8 cellular contexts compared by ENCODE assay signal in the genomic region with DNA sequence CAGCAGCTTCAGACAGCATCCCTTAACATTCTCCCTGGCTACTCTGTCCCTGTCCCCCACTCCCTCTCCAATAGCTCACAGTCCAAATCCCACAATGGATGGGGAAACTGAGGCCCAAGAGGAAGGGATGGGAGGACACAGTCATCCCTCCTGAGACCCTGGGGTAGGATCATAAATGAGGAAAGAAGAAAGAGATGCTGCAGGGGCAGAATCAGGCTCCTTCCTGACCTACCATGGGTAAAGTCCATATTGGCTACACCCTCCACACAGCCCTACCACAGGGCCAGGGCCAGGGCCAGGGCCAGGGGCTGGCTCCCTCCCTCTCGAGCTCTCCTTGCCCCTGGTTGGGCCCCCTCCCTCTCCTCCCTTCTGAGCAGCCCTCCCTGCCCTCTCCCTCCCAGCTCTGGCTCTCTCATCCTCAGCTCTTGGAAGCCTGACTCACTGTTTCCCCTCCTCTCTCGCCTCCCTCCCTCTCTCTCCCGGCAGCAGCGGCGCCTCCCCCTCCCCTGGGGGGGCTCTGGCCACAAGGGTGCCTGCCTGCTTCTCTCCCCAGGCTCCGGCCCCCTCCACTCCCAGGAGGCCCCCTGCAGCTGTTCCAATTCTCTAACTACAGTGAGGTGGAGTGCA. TPM values are rescaled to one million over a fixed set of nuclear protein-coding genes. Genes with fewer than 3 reads are reported as not detected.
A peak's percentile ranks its signal among the peaks of the same experiment; 100 is the strongest.
DNase-seq lines count a peak whose midpoint lies in the region; ATAC-seq and TF ChIP-seq lines count a peak whose summit lies in the region.

No MANE protein-coding gene starts in this region.

- peak overlapping the region; percentile 53 for H3K4me2 ChIP-seq in trophoblast cell (ENCODE audit: low read length)

- H3K9ac ChIP-seq in trophoblast cell (ENCODE audit: low read length) = no peak overlapping the region

- peak overlapping the region; percentile 9 for H3K14ac ChIP-seq in trophoblast cell (ENCODE audit: low read length)

- H2BK12ac ChIP-seq in trophoblast cell (ENCODE audit: low read length) = peak overlapping the region; percentile 38

- peaks cover 74% of the 10 kb centered on the region for H3K79me2 ChIP-seq in trophoblast cell (ENCODE audit: control insufficient read depth, insufficient read depth, low read length, poor library complexity)

- H3K4ac ChIP-seq in trophoblast cell (ENCODE audit: low read depth, low read length) = peak overlapping the region; percentile 39

- POLR2A ChIA-PET in AG04450 (lab: Yijun Ruan, JAX) = interaction anchor here (0.6 to 1.1 kb wide), 4 partner anchors 23 to 313 kb away, joined by 3 to 8 read pairs (median 4); no protein-coding TSS in a partner anchor

- peak overlapping the region; percentile 41 for H4K91ac ChIP-seq in trophoblast cell (ENCODE audit: low read depth, low read length)

- H3K4me3 ChIP-seq in AG04450 (ENCODE audit: low read depth, low read length) = peak overlapping the region; percentile 34
- no peak overlapping the region for H3K4me3 ChIP-seq in fibroblast of villous mesenchyme (ENCODE audit: low read depth, low read length)
- no peak overlapping the region for H3K4me3 ChIP-seq in trophoblast cell (ENCODE audit: low read depth, low read length)

- H3K18ac ChIP-seq in trophoblast cell (ENCODE audit: low read length) = peak overlapping the region; percentile 67

- ATAC-seq in GM21825 (IDR thresholded peaks at IDR 0.05; ENCODE audit: unreplicated experiment) = no peak

- H4K12ac ChIP-seq in trophoblast cell (ENCODE audit: low read depth, low read length) = no peak overlapping the region

- H3K27me3 ChIP-seq in AG04450 (ENCODE audit: control insufficient read depth, insufficient read depth, low read length) (no peaks in the 10 kb centered on the region), trophoblast cell (ENCODE audit: insufficient read depth, low read length) (no peaks in the 10 kb centered on the region)

- no CpG with 5 or more reads among the region's 6 CpGs for WGBS in trophoblast cell (ENCODE audit: extremely low coverage, insufficient coverage, insufficient read length)

- peak overlapping the region; percentile 26 for H2BK5ac ChIP-seq in trophoblast cell (ENCODE audit: low read depth, low read length, poor library complexity)

- peaks cover 10 to 12% of the 10 kb centered on the region in 2 experiments for H3K36me3 ChIP-seq in trophoblast cell (ENCODE audit: control insufficient read depth in 1 of 2, insufficient read depth in 2 of 2, low read length in 2 of 2)

- CTCF ChIA-PET in AG04450 (lab: Charles Lee) = interaction anchor here (1.3 to 10.7 kb wide), 2 partner anchors 23 to 43 kb away, joined by 3 to 180 read pairs; no protein-coding TSS in a partner anchor

- peak overlapping the region; percentile 2 for H3K27ac ChIP-seq in AG04450 (ENCODE audit: low read depth, low read length)
- H3K27ac ChIP-seq in trophoblast cell (ENCODE audit: low read depth, low read length) = peak overlapping the region; percentile 35

- peak overlapping the region; percentile 5 for H2AFZ ChIP-seq in trophoblast cell (ENCODE audit: insufficient read depth, low read length, poor library complexity)

- H2BK120ac ChIP-seq in trophoblast cell (ENCODE audit: insufficient read depth, low read length, poor library complexity) = peak overlapping the region; percentile 0

- H4K8ac ChIP-seq in trophoblast cell (ENCODE audit: low read depth, low read length) = no peak overlapping the region

- peaks cover 72 to 76% of the 10 kb centered on the region in 2 experiments for H3K4me1 ChIP-seq in trophoblast cell (ENCODE audit: control insufficient read depth in 1 of 2, insufficient read depth in 2 of 2, low read length in 2 of 2)

- peaks cover 56% of the 10 kb centered on the region for H3K79me1 ChIP-seq in trophoblast cell (ENCODE audit: low read length)

- TF ChIP-seq CTCF in AG04450 (IDR thresholded peaks at IDR 0.05; ENCODE audit: low read depth, low read length) (no peak), fibroblast of villous mesenchyme (IDR thresholded peaks at IDR 0.05; ENCODE audit: insufficient read depth, low read depth, low read length) (no peak)

- H3K23ac ChIP-seq in trophoblast cell (ENCODE audit: low read length) = no peak overlapping the region

- H2AK5ac ChIP-seq in trophoblast cell (ENCODE audit: low read length) = no peak overlapping the region

- DNase-seq in AG04450 (ENCODE audit: low read depth, low spot score) = no peak
- DNase-seq in Kasumi-1 (lab: John Stamatoyannopoulos, UW) = peak; percentile 90
- DNase-seq in activated T-cell treated with anti-CD3 and anti-CD28 coated beads for 1 hour (ENCODE audit: low read depth) = peak; percentile 22
- peak; percentile 64 for DNase-seq in fibroblast of villous mesenchyme (ENCODE audit: low read depth)
- DNase-seq in trophoblast cell = no peak
- no peak for DNase-seq in COLO829 (ENCODE audit: low spot score)
- DNase-seq in HPDE6-E6E7 (ENCODE audit: extremely low spot score) = no peak

- H3K9me3 ChIP-seq in AG04450 (ENCODE audit: control insufficient read depth, insufficient read depth, low read length) (no peaks in the 10 kb centered on the region; the same call in 1 of the 2 replicates), trophoblast cell (ENCODE audit: insufficient read depth, low read depth, low read length) (peaks cover 7% of the 10 kb centered on the region)

RNA-seq across cellular contexts. Expression of a gene that starts 4.9 kb away (rescaled TPM):
- 2.8 and 3.0 TPM in 2 replicates for polyA plus RNA-seq in AG04450 (2011; rRNA removed)
- polyA minus RNA-seq in AG04450 (2011; rRNA and poly(A)+ RNA removed) = 3.7 and 5.3 TPM in 2 replicates
- total RNA-seq in fibroblast of villous mesenchyme = 17.1 and 22.5 TPM in 2 replicates
- polyA plus RNA-seq in trophoblast cell (2013) = 37.4 and 37.5 TPM in 2 replicates

RNA-seq across cellular contexts. Expression of a gene that starts 36.0 kb away (rescaled TPM):
- polyA plus RNA-seq in AG04450 (2011; rRNA removed) = not detected in 2 replicates
- polyA minus RNA-seq in AG04450 (2011; rRNA and poly(A)+ RNA removed) = not detected in 2 replicates
- not detected in 2 replicates for total RNA-seq in fibroblast of villous mesenchyme
- 0.04 TPM in 1 of 2 replicates, not detected in the other for polyA plus RNA-seq in trophoblast cell (2013)

Comparison
In these comparisons a context has a peak if more than half of its experiments do, and no peak if none do; other contexts are left out.
1. DNase-seq: peak in Kasumi-1 (2 of 2), activated T-cell treated with anti-CD3 and anti-CD28 coated beads for 1 hour (single experiment) and fibroblast of villous mesenchyme (single experiment); none in AG04450 (single experiment), trophoblast cell (0 of 2), COLO829 (single experiment) and HPDE6-E6E7 (single experiment).